In genomic region chr3:198080521-198081384, GRCh38 we compare ENCODE assay signal across 8 cellular contexts.
DNase-seq lines count a peak whose midpoint lies in the region; ATAC-seq and TF ChIP-seq lines count a peak whose summit lies in the region.

No MANE protein-coding gene starts in this region.

- H3K27me3 Mint-ChIP-seq in activated CD8-positive, alpha-beta T cell treated with anti-CD3 and anti-CD28 coated beads, Interleukin-2, amount 10 ng/mL, durations not matched to agents 7 days and 5 days (ENCODE audit: low read depth) = peaks cover 38% of the 10 kb centered on the region
- peaks cover 31 to 37% of the 10 kb centered on the region in 2 donors for H3K27me3 Mint-ChIP-seq in effector memory CD8-positive, alpha-beta T cell

- POLR2A ChIA-PET in activated CD8-positive, alpha-beta T cell treated with anti-CD3 and anti-CD28 coated beads, Interleukin-2, amount 10 ng/mL, durations not matched to agents 7 days and 5 days (lab: Charles Lee) = interaction anchor here (0.6 to 1.4 kb wide), 5 partner anchors 9 to 122 kb away, joined by 3 to 5 read pairs (median 4); no protein-coding TSS in a partner anchor

- peaks cover 4% of the 10 kb centered on the region for H3K36me3 Mint-ChIP-seq in activated CD8-positive, alpha-beta T cell treated with anti-CD3 and anti-CD28 coated beads, Interleukin-2, amount 10 ng/mL, durations not matched to agents 7 days and 5 days (ENCODE audit: low read depth)
- no peaks in the 10 kb centered on the region for H3K36me3 Mint-ChIP-seq in effector memory CD8-positive, alpha-beta T cell (ENCODE audit: insufficient read depth)

- CTCF ChIA-PET in activated CD8-positive, alpha-beta T cell treated with anti-CD3 and anti-CD28 coated beads, Interleukin-2, amount 10 ng/mL, durations not matched to agents 7 days and 5 days (lab: Charles Lee) = interaction anchor here (0.7 to 2.7 kb wide), 25 partner anchors 9 to 284 kb away, joined by 3 to 47 read pairs (median 5); partner anchors contain the start of gene RPL35A

- peak overlapping the region; percentile 80 for H3K27ac Mint-ChIP-seq in activated CD8-positive, alpha-beta T cell treated with anti-CD3 and anti-CD28 coated beads, Interleukin-2, amount 10 ng/mL, durations not matched to agents 7 days and 5 days
- no peak overlapping the region for H3K27ac Mint-ChIP-seq in effector memory CD8-positive, alpha-beta T cell

- peaks cover 7% of the 10 kb centered on the region for H3K4me1 Mint-ChIP-seq in activated CD8-positive, alpha-beta T cell treated with anti-CD3 and anti-CD28 coated beads, Interleukin-2, amount 10 ng/mL, durations not matched to agents 7 days and 5 days (ENCODE audit: low read depth)
- no peaks in the 10 kb centered on the region for H3K4me1 Mint-ChIP-seq in effector memory CD8-positive, alpha-beta T cell (ENCODE audit: low read depth in 2 of 2)

- DNase-seq in NCI-H510A (lab: John Stamatoyannopoulos, UW) = peak; percentile 73
- DNase-seq in activated CD8-positive, alpha-beta T cell treated with anti-CD3 and anti-CD28 coated beads, Interleukin-2, amount 10 ng/mL, durations not matched to agents 7 days and 5 days = peak; percentile 80
- DNase-seq in effector memory CD8-positive, alpha-beta T cell = peak; percentile 62 to 73 (median 67)
- peak; percentile 92 for DNase-seq in mesenteric fat pad (ENCODE audit: low spot score)
- peak; percentile 71 for DNase-seq in stimulated activated CD8-positive, alpha-beta memory T cell treated with anti-CD3 and anti-CD28 coated beads, Interleukin-12 subunit alpha, Interleukin-12 subunit beta, amount 100 ng/mL, for 4 hours (ENCODE audit: low read depth)

- TF ChIP-seq CTCF in GM12873 (IDR thresholded peaks at IDR 0.05; ENCODE audit: insufficient read depth, low read depth, low read length, missing control alignments) = peak; percentile 48

- ATAC-seq in HG02885 (IDR thresholded peaks at IDR 0.05; ENCODE audit: poor library complexity, unreplicated experiment) (peak; percentile 92), HG03139 (IDR thresholded peaks at IDR 0.05; ENCODE audit: unreplicated experiment) (no peak)
- ATAC-seq in activated CD8-positive, alpha-beta T cell treated with anti-CD3 and anti-CD28 coated beads, Interleukin-2, amount 10 ng/mL, durations not matched to agents 7 days and 5 days = peak; percentile 94
- peak; percentile 91 for ATAC-seq in effector memory CD8-positive, alpha-beta T cell (replicated peaks)

- peak overlapping the region; percentile 78 for H3K4me3 Mint-ChIP-seq in activated CD8-positive, alpha-beta T cell treated with anti-CD3 and anti-CD28 coated beads, Interleukin-2, amount 10 ng/mL, durations not matched to agents 7 days and 5 days
- peak overlapping the region; percentile 73 to 75 for H3K4me3 Mint-ChIP-seq in effector memory CD8-positive, alpha-beta T cell

- H3K9me3 Mint-ChIP-seq in activated CD8-positive, alpha-beta T cell treated with anti-CD3 and anti-CD28 coated beads, Interleukin-2, amount 10 ng/mL, durations not matched to agents 7 days and 5 days (ENCODE audit: insufficient read depth) = peaks cover 12% of the 10 kb centered on the region
- H3K9me3 Mint-ChIP-seq in effector memory CD8-positive, alpha-beta T cell = no peaks in the 10 kb centered on the region
